Comparison of ENCODE assay signal across 19 cellular contexts in the genomic region with DNA sequence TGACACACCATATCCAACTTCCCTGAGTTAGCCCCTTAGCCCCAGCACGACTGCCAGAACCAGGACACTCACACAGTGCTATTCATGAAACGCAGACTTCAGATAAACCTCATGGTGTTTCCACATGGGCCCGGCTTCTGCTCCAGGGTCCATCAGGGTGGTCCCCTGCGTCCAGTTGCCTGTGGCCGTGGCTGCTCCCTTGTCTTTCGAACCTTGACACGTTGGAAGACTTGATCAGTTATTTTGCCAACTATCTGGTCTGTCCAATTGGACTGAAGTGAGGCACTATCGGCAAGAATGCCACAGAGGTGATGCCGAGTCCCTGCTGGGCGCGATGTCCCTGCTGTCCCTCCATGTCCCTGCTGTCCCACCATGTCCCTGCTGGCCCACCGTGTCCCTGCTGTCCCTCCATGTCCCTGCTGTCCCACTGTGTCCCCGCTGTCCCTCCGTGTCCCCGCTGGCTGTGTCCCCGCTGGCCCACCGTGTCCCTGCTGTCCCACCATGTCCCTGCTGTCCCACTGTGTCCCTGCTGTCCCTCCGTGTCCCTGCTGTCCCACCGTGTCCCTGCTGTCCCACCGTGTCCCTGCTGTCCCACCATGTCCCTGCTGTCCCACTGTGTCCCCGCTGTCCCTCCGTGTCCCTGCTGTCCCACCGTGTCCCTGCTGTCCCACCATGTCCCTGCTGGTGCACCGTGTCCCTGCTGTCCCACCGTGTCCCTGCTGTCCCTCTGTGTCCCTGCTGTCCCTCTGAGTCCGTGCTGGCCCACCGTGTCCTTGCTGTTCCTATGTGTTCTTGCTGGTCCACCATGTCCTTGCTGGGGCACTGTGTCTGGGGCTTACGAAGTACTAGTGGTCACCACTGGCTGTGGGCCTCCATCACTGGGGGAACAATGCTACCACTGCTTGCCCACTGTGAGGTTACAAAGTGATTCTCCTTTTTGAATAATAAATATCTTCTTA.
DNase-seq lines count a peak whose midpoint lies in the region; ATAC-seq and TF ChIP-seq lines count a peak whose summit lies in the region.
"Had no signal": no experiment of that assay in that cellular context is flagged by ENCODE, and none has a peak within 500 bp of the region (broad histone marks: within the 10 kb centered on the region; RNA-seq: fewer than 3 reads in every experiment).

No MANE protein-coding gene starts in this region.

- no peak overlapping the region for H3K27ac ChIP-seq in lower lobe of right lung
- no peak overlapping the region for H3K27ac ChIP-seq in CD8-positive, alpha-beta T cell (ENCODE audit: low read depth, low read length)
- H3K27ac ChIP-seq: BLaER1 had no signal

- H3K4me3 Mint-ChIP-seq in chondrocyte (ENCODE audit: unreplicated experiment), result no peak overlapping the region
- H3K4me3 Mint-ChIP-seq in Calu3 (ENCODE audit: low read depth, unreplicated experiment), result no peak overlapping the region
- no peak overlapping the region for H3K4me3 Mint-ChIP-seq in CD8-positive, alpha-beta T cell

- H3K27ac Mint-ChIP-seq in chondrocyte (ENCODE audit: unreplicated experiment), result no peak overlapping the region
- H3K27ac Mint-ChIP-seq in Calu3 (ENCODE audit: unreplicated experiment), result no peak overlapping the region
- H3K27ac Mint-ChIP-seq in CD8-positive, alpha-beta T cell, result no peak overlapping the region

- peaks cover 18% of the 10 kb centered on the region for H3K27me3 Mint-ChIP-seq in chondrocyte (ENCODE audit: low read depth)
- H3K27me3 Mint-ChIP-seq in Calu3 (ENCODE audit: unreplicated experiment), result peaks cover 24% of the 10 kb centered on the region
- no peaks in the 10 kb centered on the region for H3K27me3 Mint-ChIP-seq in CD8-positive, alpha-beta T cell (ENCODE audit: low read depth)

- H3K36me3 Mint-ChIP-seq in chondrocyte (ENCODE audit: low read depth) (peaks cover 2% of the 10 kb centered on the region), Calu3 (ENCODE audit: insufficient read depth, unreplicated experiment) (no peaks in the 10 kb centered on the region)
- H3K36me3 Mint-ChIP-seq in CD8-positive, alpha-beta T cell, result no peaks in the 10 kb centered on the region

- BruUV-seq in Calu3 (replicated peaks; lab: Mats Ljungman, UMichigan), result no TSS peak

- H3K9me3 ChIP-seq in lower lobe of right lung, result no peaks in the 10 kb centered on the region
- H3K9me3 ChIP-seq in CD8-positive, alpha-beta T cell (ENCODE audit: low read length), result no peaks in the 10 kb centered on the region

- H3K4me3 ChIP-seq in lower lobe of right lung, result no peak overlapping the region
- no peak overlapping the region for H3K4me3 ChIP-seq in CD8-positive, alpha-beta T cell (ENCODE audit: low read depth, low read length)
- H3K4me3 ChIP-seq: BLaER1 had no signal

- H3K27me3 ChIP-seq in lower lobe of right lung (ENCODE audit: low read depth), result no peaks in the 10 kb centered on the region
- no peaks in the 10 kb centered on the region for H3K27me3 ChIP-seq in CD8-positive, alpha-beta T cell (ENCODE audit: insufficient read depth, low read length)
- H3K27me3 ChIP-seq: BLaER1 had no signal

- TF ChIP-seq CTCF in chondrocyte (IDR thresholded peaks at IDR 0.05) (no peak), lower lobe of right lung (IDR thresholded peaks at IDR 0.05) (no peak), Calu3 (IDR thresholded peaks at IDR 0.05; ENCODE audit: unreplicated experiment) (no peak)
- no peak for TF ChIP-seq CTCF in CD8-positive, alpha-beta T cell (IDR thresholded peaks at IDR 0.05)

- H3K9me3 Mint-ChIP-seq in chondrocyte (ENCODE audit: low read depth), result peaks cover 9% of the 10 kb centered on the region
- H3K9me3 Mint-ChIP-seq in Calu3 (ENCODE audit: low read depth, unreplicated experiment), result peaks cover 2% of the 10 kb centered on the region
- peaks cover 9% of the 10 kb centered on the region for H3K9me3 Mint-ChIP-seq in CD8-positive, alpha-beta T cell

- POLR2A ChIA-PET in CD8-positive, alpha-beta T cell (lab: Charles Lee), result no interaction called here

- CTCF ChIA-PET in Calu3 (lab: Charles Lee), result no interaction called here
- CTCF ChIA-PET in CD8-positive, alpha-beta T cell (lab: Charles Lee), result no interaction called here

- ATAC-seq in lower lobe of right lung, result no peak
- no peak for ATAC-seq in sciatic nerve
- ATAC-seq in CD8-positive, alpha-beta T cell, result no peak
- ATAC-seq: Panc1 had no signal

- intact Hi-C loops in lower lobe of right lung (cut with DNase I) (no loop called here), sciatic nerve (cut with DNase I) (no loop called here), Calu3 (cut with micrococcal nuclease; ENCODE audit: unreplicated experiment) (no loop called here)
- intact Hi-C loops in CD8-positive, alpha-beta T cell (cut with DNase I, micrococcal nuclease), result no loop called here

- H3K4me1 Mint-ChIP-seq in chondrocyte (ENCODE audit: low read depth), result peaks cover 4% of the 10 kb centered on the region
- H3K4me1 Mint-ChIP-seq in Calu3 (ENCODE audit: low read depth, unreplicated experiment), result no peaks in the 10 kb centered on the region
- H3K4me1 Mint-ChIP-seq in CD8-positive, alpha-beta T cell (ENCODE audit: low read depth), result no peaks in the 10 kb centered on the region

- peak; percentile 36 for DNase-seq in activated effector memory CD4-positive, alpha-beta T cell treated with anti-CD3 and anti-CD28 coated beads, Interleukin-2, amount 50 U/mL, for 16 hours
- DNase-seq in activated effector memory CD4-positive, alpha-beta T cell treated with Interleukin-2 at 50 U/mL for 16 hours, result no peak
- peak; percentile 78 for DNase-seq in chondrocyte (ENCODE audit: low spot score)
- DNase-seq in lower lobe of right lung, result peak; percentile 30
- DNase-seq in sciatic nerve (ENCODE audit: low spot score), result peak; percentile 39
- DNase-seq in Calu3, result no peak
- DNase-seq in CD8-positive, alpha-beta T cell, result no peak
- DNase-seq in anterior cingulate cortex (lab: John Stamatoyannopoulos, UW), result no peak
- DNase-seq: 8988T, DMS153, EL, H7, Kasumi-1, NCI-H1417, NCI-H1930, NCI-H2171 treated with DMSO at 0.1 percent for 48 hours, NCI-H82 had no signal

- H3K36me3 ChIP-seq in lower lobe of right lung, result no peaks in the 10 kb centered on the region
- H3K36me3 ChIP-seq in CD8-positive, alpha-beta T cell (ENCODE audit: insufficient read depth, low read length), result no peaks in the 10 kb centered on the region
- H3K36me3 ChIP-seq: BLaER1 had no signal

- H3K4me1 ChIP-seq in lower lobe of right lung, result no peaks in the 10 kb centered on the region
- no peaks in the 10 kb centered on the region for H3K4me1 ChIP-seq in CD8-positive, alpha-beta T cell (ENCODE audit: insufficient read depth, low read length)

Comparison
In these comparisons a context has a peak if more than half of its experiments do, and no peak if none do; other contexts are left out.
1. DNase-seq: peak in activated effector memory CD4-positive, alpha-beta T cell treated with anti-CD3 and anti-CD28 coated beads, Interleukin-2, amount 50 U/mL, for 16 hours (single experiment), chondrocyte (single experiment), lower lobe of right lung (single experiment) and sciatic nerve (single experiment); none in activated effector memory CD4-positive, alpha-beta T cell treated with Interleukin-2 at 50 U/mL for 16 hours (single experiment), Calu3 (single experiment), CD8-positive, alpha-beta T cell (0 of 7) and anterior cingulate cortex (0 of 58).